In the genomic region with DNA sequence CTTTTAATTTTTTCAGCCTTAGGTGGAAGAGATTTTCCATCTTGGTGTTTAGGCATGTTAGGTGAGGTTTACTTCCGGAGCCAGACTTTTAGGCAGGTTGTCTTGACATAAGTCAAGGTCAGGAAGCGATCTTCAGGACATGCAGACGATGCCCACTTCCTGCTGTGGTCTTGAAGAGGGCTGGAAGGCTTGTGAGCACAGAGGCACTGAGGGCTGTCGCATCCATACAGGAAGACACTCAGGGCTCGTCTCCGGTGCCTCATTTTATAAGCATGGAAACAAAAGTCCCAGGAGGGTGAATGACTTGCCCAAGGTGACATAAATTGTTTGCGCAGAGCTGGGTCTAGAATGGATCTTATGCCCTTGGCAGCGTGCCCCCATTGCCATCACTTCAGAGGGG, we compare ENCODE assay signal across 10 cellular contexts. TPM values are rescaled to one million over a fixed set of nuclear protein-coding genes. Genes with fewer than 3 reads are reported as not detected.
DNase-seq lines count a peak whose midpoint lies in the region; FAIRE-seq and TF ChIP-seq lines count a peak whose summit lies in the region.
"Had no signal": no experiment of that assay in that cellular context is flagged by ENCODE, and none has a peak within 500 bp of the region (broad histone marks: within the 10 kb centered on the region; RNA-seq: fewer than 3 reads in every experiment).

No MANE protein-coding gene starts in this region.

- TF ChIP-seq CTCF in suprapubic skin (IDR thresholded peaks at IDR 0.05) (no peak), GM13976 (IDR thresholded peaks at IDR 0.05; ENCODE audit: borderline replicate concordance, control extremely low read depth, extremely low read depth, insufficient read depth, missing control alignments) (no peak)

- H3K36me3 Mint-ChIP-seq in activated CD4-positive, alpha-beta T cell treated with anti-CD3 and anti-CD28 coated beads, Interleukin-2, amount 10 ng/mL, durations not matched to agents 7 days and 5 days (ENCODE audit: low read depth) = peaks cover 53% of the 10 kb centered on the region

- H3K4me1 ChIP-seq in esophagus (ENCODE audit: control insufficient read depth in 2 of 2, insufficient read depth in 2 of 2, low read length in 1 of 2) = peaks cover 19 to 42% of the 10 kb centered on the region in 2 donors
- H3K4me1 ChIP-seq in suprapubic skin = peaks cover 90% of the 10 kb centered on the region

- H3K27me3 Mint-ChIP-seq in activated CD4-positive, alpha-beta T cell treated with anti-CD3 and anti-CD28 coated beads, Interleukin-2, amount 10 ng/mL, durations not matched to agents 7 days and 5 days = no peaks in the 10 kb centered on the region

- H3K27me3 ChIP-seq in esophagus (ENCODE audit: control insufficient read depth in 1 of 2, insufficient read depth in 2 of 2, low read length in 2 of 2) (no peaks in the 10 kb centered on the region), suprapubic skin (no peaks in the 10 kb centered on the region)

- in situ Hi-C loops in GM13976 (cut with MboI; ENCODE audit: low sequenced_read_pairs, unreplicated experiment) = no loop called here

- peak; percentile 43 for DNase-seq in activated gamma-delta T cell treated with Interleukin-2 at 50 U/mL for 16 hours
- DNase-seq in activated gamma-delta T cell (lab: John Stamatoyannopoulos, UW) = no peak
- DNase-seq in activated CD4-positive, alpha-beta T cell treated with anti-CD3 and anti-CD28 coated beads, Interleukin-2, amount 10 ng/mL, durations not matched to agents 7 days and 5 days = peak; percentile 73
- no peak for DNase-seq in suprapubic skin (ENCODE audit: low spot score in 2 of 2)
- no peak for DNase-seq in HTR-8/SVneo (ENCODE audit: insufficient read length, low spot score)
- no peak for DNase-seq in midbrain (lab: John Stamatoyannopoulos, UW)
- DNase-seq in GM13976 (ENCODE audit: low spot score) = no peak
- DNase-seq: NCI-H748 treated with DMSO at 0.1 percent for 48 hours had no signal

- 53% methylated on average over 8 of the region's 8 CpGs for WGBS in esophagus, 2 donors
- WGBS in suprapubic skin = 49% methylated on average over 7 of the region's 8 CpGs

- H3K27ac ChIP-seq in esophagus (ENCODE audit: low read depth in 2 of 2, low read length in 1 of 2) (peak overlapping the region; percentile 91 to 94), suprapubic skin (peak overlapping the region; percentile 77)

- FAIRE-seq in HTR-8/SVneo (lab: Jason Lieb, UNC) = no peak
- FAIRE-seq: GM18507 had no signal

- H3K36me3 ChIP-seq in esophagus (ENCODE audit: control insufficient read depth in 2 of 2, insufficient read depth in 2 of 2, low read length in 1 of 2) (peaks cover 0 to 5% of the 10 kb centered on the region in 2 donors), suprapubic skin (no peaks in the 10 kb centered on the region)

- no peak for TF ChIP-seq POLR2A in suprapubic skin (IDR thresholded peaks at IDR 0.05)

- CTCF ChIA-PET in activated CD4-positive, alpha-beta T cell treated with anti-CD3 and anti-CD28 coated beads, Interleukin-2, amount 10 ng/mL, durations not matched to agents 7 days and 5 days (lab: Charles Lee) = interaction anchor here (0.6 to 2.3 kb wide), 4 partner anchors 11 to 1327 kb away, joined by 3 to 7 read pairs (median 4); a partner anchor contains a TSS

- H3K4me3 ChIP-seq in esophagus (ENCODE audit: low read depth in 1 of 2, low read length in 2 of 2) (no peak overlapping the region), suprapubic skin (no peak overlapping the region)

- peak overlapping the region; percentile 55 for H3K4me3 Mint-ChIP-seq in activated CD4-positive, alpha-beta T cell treated with anti-CD3 and anti-CD28 coated beads, Interleukin-2, amount 10 ng/mL, durations not matched to agents 7 days and 5 days

- H3K27ac Mint-ChIP-seq in activated CD4-positive, alpha-beta T cell treated with anti-CD3 and anti-CD28 coated beads, Interleukin-2, amount 10 ng/mL, durations not matched to agents 7 days and 5 days = peak overlapping the region; percentile 89

- POLR2A ChIA-PET in activated CD4-positive, alpha-beta T cell treated with anti-CD3 and anti-CD28 coated beads, Interleukin-2, amount 10 ng/mL, durations not matched to agents 7 days and 5 days (lab: Charles Lee) = no interaction called here

- TF ChIP-seq EP300 in suprapubic skin (IDR thresholded peaks at IDR 0.05) = no peak

- no peaks in the 10 kb centered on the region for H3K9me3 ChIP-seq in esophagus (ENCODE audit: control insufficient read depth in 2 of 2, insufficient read depth in 1 of 2, low read depth in 1 of 2, low read length in 1 of 2)
- no peaks in the 10 kb centered on the region for H3K9me3 ChIP-seq in suprapubic skin

- peaks cover 90% of the 10 kb centered on the region for H3K4me1 Mint-ChIP-seq in activated CD4-positive, alpha-beta T cell treated with anti-CD3 and anti-CD28 coated beads, Interleukin-2, amount 10 ng/mL, durations not matched to agents 7 days and 5 days

- no peaks in the 10 kb centered on the region for H3K9me3 Mint-ChIP-seq in activated CD4-positive, alpha-beta T cell treated with anti-CD3 and anti-CD28 coated beads, Interleukin-2, amount 10 ng/mL, durations not matched to agents 7 days and 5 days

RNA-seq across cellular contexts. Expression of a gene that starts 30.8 kb away (rescaled TPM):
- 10 to 100 TPM; 68.3 to 69.2 TPM for total RNA-seq in activated CD4-positive, alpha-beta T cell treated with anti-CD3 and anti-CD28 coated beads, Interleukin-2, amount 10 ng/mL, durations not matched to agents 7 days and 5 days
- polyA plus RNA-seq in esophagus = 10 to 100 TPM; 29.5 to 29.9 TPM
- total RNA-seq in suprapubic skin = 10 to 100 TPM; 66.3 to 78.7 (median 71.8) TPM

RNA-seq across cellular contexts. Expression of a gene that starts 47.3 kb away (rescaled TPM):
- under 1 TPM; 0.12 to 0.40 TPM for total RNA-seq in activated CD4-positive, alpha-beta T cell treated with anti-CD3 and anti-CD28 coated beads, Interleukin-2, amount 10 ng/mL, durations not matched to agents 7 days and 5 days
- under 1 TPM; 0.13 to 0.24 TPM for polyA plus RNA-seq in esophagus
- total RNA-seq in suprapubic skin = under 1 TPM in 2 of 4 donors, not detected in 2; 0.21 to 0.34 TPM

RNA-seq across cellular contexts. Expression of a gene that starts 56.4 kb away (rescaled TPM):
- 10 to 100 TPM; 38.4 to 40.7 TPM for total RNA-seq in activated CD4-positive, alpha-beta T cell treated with anti-CD3 and anti-CD28 coated beads, Interleukin-2, amount 10 ng/mL, durations not matched to agents 7 days and 5 days
- polyA plus RNA-seq in esophagus = 10 to 100 TPM in 1 of 2 donors, 1 to 10 TPM in 1; 5.9 to 10.2 TPM
- 1 to 10 TPM; 3.9 to 9.4 (median 6.3) TPM for total RNA-seq in suprapubic skin

Comparison
In these comparisons a context has a peak if more than half of its experiments do, and no peak if none do; other contexts are left out.
1. DNase-seq: peak in activated gamma-delta T cell treated with Interleukin-2 at 50 U/mL for 16 hours (single experiment) and activated CD4-positive, alpha-beta T cell treated with anti-CD3 and anti-CD28 coated beads, Interleukin-2, amount 10 ng/mL, durations not matched to agents 7 days and 5 days (single experiment); none in activated gamma-delta T cell (single experiment), suprapubic skin (0 of 2), HTR-8/SVneo (single experiment), midbrain (single experiment) and GM13976 (single experiment).